In the genomic region with DNA sequence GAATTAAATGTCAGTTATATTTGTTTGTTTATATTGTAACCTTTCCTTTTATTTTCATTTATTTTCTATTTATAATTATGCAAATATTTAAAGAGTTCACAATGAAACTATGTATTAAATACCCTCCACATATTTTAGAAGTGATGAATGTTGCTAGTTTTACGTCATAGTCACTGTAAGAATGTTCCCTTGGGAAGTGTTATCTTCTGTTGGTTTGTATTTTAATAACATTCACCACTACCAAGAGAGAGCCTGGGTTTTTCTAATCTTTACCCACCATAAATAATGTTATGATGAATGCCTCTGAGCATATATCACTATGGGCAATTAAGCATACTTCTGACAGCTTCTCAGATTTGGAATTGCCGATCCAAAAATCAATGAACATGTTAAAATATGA, we compare ENCODE assay signal across 21 cellular contexts.
DNase-seq lines count a peak whose midpoint lies in the region; ATAC-seq, FAIRE-seq and TF ChIP-seq lines count a peak whose summit lies in the region.
"Had no signal": no experiment of that assay in that cellular context is flagged by ENCODE, and none has a peak within 500 bp of the region (broad histone marks: within the 10 kb centered on the region; RNA-seq: fewer than 3 reads in every experiment).

No MANE protein-coding gene starts in this region.

- H3K36me3 Mint-ChIP-seq in astrocyte (ENCODE audit: low read depth, unreplicated experiment) (no peaks in the 10 kb centered on the region), WTC11 (no peaks in the 10 kb centered on the region)
- H3K36me3 Mint-ChIP-seq: activated naive CD8-positive, alpha-beta T cell treated with anti-CD3 and anti-CD28 coated beads, Interleukin-2, amount 10 ng/mL, durations not matched to agents 7 days and 5 days; type B pancreatic cell had no signal

- H3K9me3 ChIP-seq in astrocyte (ENCODE audit: insufficient read depth, low read depth, low read length) = no peaks in the 10 kb centered on the region
- H3K9me3 ChIP-seq: mucosa of descending colon had no signal

- H3K27ac Mint-ChIP-seq in astrocyte (ENCODE audit: unreplicated experiment) (no peak overlapping the region), WTC11 (no peak overlapping the region)
- H3K27ac Mint-ChIP-seq: activated B cell treated with CpG ODN at 0.5 μM for 24 hours; activated naive CD8-positive, alpha-beta T cell treated with anti-CD3 and anti-CD28 coated beads, Interleukin-2, amount 10 ng/mL, durations not matched to agents 7 days and 5 days; endodermal cell; T-helper 17 cell; type B pancreatic cell had no signal

- H3K36me3 ChIP-seq in astrocyte (ENCODE audit: insufficient read depth, low read length) = no peaks in the 10 kb centered on the region

- no peaks in the 10 kb centered on the region for H3K4me1 ChIP-seq in astrocyte (ENCODE audit: insufficient read depth, low read length)
- H3K4me1 ChIP-seq: foreskin keratinocyte had no signal

- H3K4me1 Mint-ChIP-seq in astrocyte (ENCODE audit: low read depth, unreplicated experiment) = no peaks in the 10 kb centered on the region
- peaks cover 49% of the 10 kb centered on the region for H3K4me1 Mint-ChIP-seq in WTC11
- H3K4me1 Mint-ChIP-seq: activated B cell treated with CpG ODN at 0.5 μM for 24 hours; activated naive CD8-positive, alpha-beta T cell treated with anti-CD3 and anti-CD28 coated beads, Interleukin-2, amount 10 ng/mL, durations not matched to agents 7 days and 5 days had no signal

- CTCF ChIA-PET in WTC11 (lab: Charles Lee) = no interaction called here

- H3K27me3 Mint-ChIP-seq in astrocyte (ENCODE audit: low read depth, unreplicated experiment) (peaks cover 19% of the 10 kb centered on the region), WTC11 (ENCODE audit: low read depth) (peaks cover 8% of the 10 kb centered on the region)

- ATAC-seq in WTC11 = no peak
- ATAC-seq: foreskin keratinocyte; left lobe of liver; mucosa of descending colon; stimulated activated naive CD8-positive, alpha-beta T cell treated with anti-CD3 and anti-CD28 coated beads, Interleukin-15, Interleukin-2, amounts not matched to agents 100 U/mL and 50 U/mL, for 24 hours; T-helper 17 cell had no signal

- POLR2A ChIA-PET in WTC11 (lab: Charles Lee) = no interaction called here

- peaks cover 21% of the 10 kb centered on the region for H3K27me3 ChIP-seq in astrocyte (ENCODE audit: insufficient read depth, low read length)

- no peaks in the 10 kb centered on the region for H3K9me3 Mint-ChIP-seq in astrocyte (ENCODE audit: unreplicated experiment)
- H3K9me3 Mint-ChIP-seq in WTC11 = no peaks in the 10 kb centered on the region
- H3K9me3 Mint-ChIP-seq: activated B cell treated with CpG ODN at 0.5 μM for 24 hours; activated naive CD8-positive, alpha-beta T cell treated with anti-CD3 and anti-CD28 coated beads, Interleukin-2, amount 10 ng/mL, durations not matched to agents 7 days and 5 days; endodermal cell had no signal

- no peak overlapping the region for H3K9ac ChIP-seq in astrocyte (ENCODE audit: low read length)
- H3K9ac ChIP-seq: KMS-11 had no signal

- H4K20me1 ChIP-seq in astrocyte (ENCODE audit: insufficient read depth, low read length) = no peaks in the 10 kb centered on the region

- TF ChIP-seq CTCF in astrocyte (IDR thresholded peaks at IDR 0.05; ENCODE audit: insufficient read depth, low read depth, low read length) = no peak
- no peak for TF ChIP-seq CTCF in fibroblast of villous mesenchyme (IDR thresholded peaks at IDR 0.05; ENCODE audit: insufficient read depth, low read depth, low read length)
- TF ChIP-seq CTCF in WTC11 (IDR thresholded peaks at IDR 0.05) = no peak

- no peak overlapping the region for H3K4me3 Mint-ChIP-seq in astrocyte (ENCODE audit: unreplicated experiment)
- no peak overlapping the region for H3K4me3 Mint-ChIP-seq in WTC11
- H3K4me3 Mint-ChIP-seq: activated B cell treated with CpG ODN at 0.5 μM for 24 hours; activated naive CD8-positive, alpha-beta T cell treated with anti-CD3 and anti-CD28 coated beads, Interleukin-2, amount 10 ng/mL, durations not matched to agents 7 days and 5 days; endodermal cell; T-helper 17 cell; type B pancreatic cell had no signal

- H3K4me3 ChIP-seq in astrocyte (ENCODE audit: insufficient read depth, low read depth, low read length) = no peak overlapping the region
- H3K4me3 ChIP-seq in fibroblast of villous mesenchyme (ENCODE audit: low read depth, low read length) = no peak overlapping the region
- H3K4me3 ChIP-seq: mucosa of descending colon had no signal

- no peak overlapping the region for H3K4me2 ChIP-seq in astrocyte (ENCODE audit: low read length)
- H3K4me2 ChIP-seq: KMS-11 had no signal

- FAIRE-seq in astrocyte (lab: Jason Lieb, UNC) = no peak

- H3K27ac ChIP-seq in astrocyte (ENCODE audit: low read depth, low read length) = no peak overlapping the region
- H3K27ac ChIP-seq: foreskin keratinocyte, KMS-11 had no signal

- H2AFZ ChIP-seq in astrocyte (ENCODE audit: low read depth, low read length) = no peak overlapping the region

- H3K79me2 ChIP-seq in astrocyte (ENCODE audit: insufficient read depth, low read length) = no peaks in the 10 kb centered on the region

- DNase-seq in A172 (ENCODE audit: low spot score) (peak; percentile 13), EH (ENCODE audit: low read depth) (peak; percentile 74), astrocyte (ENCODE audit: low read depth) (peak; percentile 68), fibroblast of villous mesenchyme (ENCODE audit: low read depth) (peak; percentile 95), WTC11 (ENCODE audit: low spot score) (no peak), DMS53 treated with DMSO at 0.1 percent for 48 hours (lab: John Stamatoyannopoulos, UW; ENCODE audit: unreplicated experiment) (no peak), COLO829 (ENCODE audit: low spot score) (no peak), HK-2 (ENCODE audit: unreplicated experiment) (no peak)
- DNase-seq: activated B cell treated with CpG ODN at 0.5 μM for 24 hours; activated naive CD8-positive, alpha-beta T cell treated with anti-CD3 and anti-CD28 coated beads, Interleukin-2, amount 10 ng/mL, durations not matched to agents 7 days and 5 days; endodermal cell; mucosa of descending colon; NCI-H1092 treated with DMSO at 0.1 percent for 48 hours; NCI-H2081 treated with DMSO at 0.1 percent for 48 hours; NCI-H524; stimulated activated naive CD8-positive, alpha-beta T cell treated with anti-CD3 and anti-CD28 coated beads, Interleukin-15, Interleukin-2, amounts not matched to agents 100 U/mL and 50 U/mL, for 24 hours; T-helper 17 cell had no signal

TF ChIP-seq in WTC11, 78 proteins besides CTCF, POLR2A, EP300 and RAD21 (continues in another document):
- TF ChIP-seq, protein P1, sequence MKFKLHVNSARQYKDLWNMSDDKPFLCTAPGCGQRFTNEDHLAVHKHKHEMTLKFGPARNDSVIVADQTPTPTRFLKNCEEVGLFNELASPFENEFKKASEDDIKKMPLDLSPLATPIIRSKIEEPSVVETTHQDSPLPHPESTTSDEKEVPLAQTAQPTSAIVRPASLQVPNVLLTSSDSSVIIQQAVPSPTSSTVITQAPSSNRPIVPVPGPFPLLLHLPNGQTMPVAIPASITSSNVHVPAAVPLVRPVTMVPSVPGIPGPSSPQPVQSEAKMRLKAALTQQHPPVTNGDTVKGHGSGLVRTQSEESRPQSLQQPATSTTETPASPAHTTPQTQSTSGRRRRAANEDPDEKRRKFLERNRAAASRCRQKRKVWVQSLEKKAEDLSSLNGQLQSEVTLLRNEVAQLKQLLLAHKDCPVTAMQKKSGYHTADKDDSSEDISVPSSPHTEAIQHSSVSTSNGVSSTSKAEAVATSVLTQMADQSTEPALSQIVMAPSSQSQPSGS (CRISPR knock-in tag; IDR thresholded peaks at IDR 0.05; ENCODE audit: borderline replicate concordance, low read depth) = no peak
- TF ChIP-seq ATF1 (CRISPR knock-in tag; IDR thresholded peaks at IDR 0.05) = no peak
- TF ChIP-seq, protein P2, sequence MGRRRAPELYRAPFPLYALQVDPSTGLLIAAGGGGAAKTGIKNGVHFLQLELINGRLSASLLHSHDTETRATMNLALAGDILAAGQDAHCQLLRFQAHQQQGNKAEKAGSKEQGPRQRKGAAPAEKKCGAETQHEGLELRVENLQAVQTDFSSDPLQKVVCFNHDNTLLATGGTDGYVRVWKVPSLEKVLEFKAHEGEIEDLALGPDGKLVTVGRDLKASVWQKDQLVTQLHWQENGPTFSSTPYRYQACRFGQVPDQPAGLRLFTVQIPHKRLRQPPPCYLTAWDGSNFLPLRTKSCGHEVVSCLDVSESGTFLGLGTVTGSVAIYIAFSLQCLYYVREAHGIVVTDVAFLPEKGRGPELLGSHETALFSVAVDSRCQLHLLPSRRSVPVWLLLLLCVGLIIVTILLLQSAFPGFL (CRISPR knock-in tag; IDR thresholded peaks at IDR 0.05; ENCODE audit: borderline replicate concordance) = no peak
- TF ChIP-seq, protein P3, sequence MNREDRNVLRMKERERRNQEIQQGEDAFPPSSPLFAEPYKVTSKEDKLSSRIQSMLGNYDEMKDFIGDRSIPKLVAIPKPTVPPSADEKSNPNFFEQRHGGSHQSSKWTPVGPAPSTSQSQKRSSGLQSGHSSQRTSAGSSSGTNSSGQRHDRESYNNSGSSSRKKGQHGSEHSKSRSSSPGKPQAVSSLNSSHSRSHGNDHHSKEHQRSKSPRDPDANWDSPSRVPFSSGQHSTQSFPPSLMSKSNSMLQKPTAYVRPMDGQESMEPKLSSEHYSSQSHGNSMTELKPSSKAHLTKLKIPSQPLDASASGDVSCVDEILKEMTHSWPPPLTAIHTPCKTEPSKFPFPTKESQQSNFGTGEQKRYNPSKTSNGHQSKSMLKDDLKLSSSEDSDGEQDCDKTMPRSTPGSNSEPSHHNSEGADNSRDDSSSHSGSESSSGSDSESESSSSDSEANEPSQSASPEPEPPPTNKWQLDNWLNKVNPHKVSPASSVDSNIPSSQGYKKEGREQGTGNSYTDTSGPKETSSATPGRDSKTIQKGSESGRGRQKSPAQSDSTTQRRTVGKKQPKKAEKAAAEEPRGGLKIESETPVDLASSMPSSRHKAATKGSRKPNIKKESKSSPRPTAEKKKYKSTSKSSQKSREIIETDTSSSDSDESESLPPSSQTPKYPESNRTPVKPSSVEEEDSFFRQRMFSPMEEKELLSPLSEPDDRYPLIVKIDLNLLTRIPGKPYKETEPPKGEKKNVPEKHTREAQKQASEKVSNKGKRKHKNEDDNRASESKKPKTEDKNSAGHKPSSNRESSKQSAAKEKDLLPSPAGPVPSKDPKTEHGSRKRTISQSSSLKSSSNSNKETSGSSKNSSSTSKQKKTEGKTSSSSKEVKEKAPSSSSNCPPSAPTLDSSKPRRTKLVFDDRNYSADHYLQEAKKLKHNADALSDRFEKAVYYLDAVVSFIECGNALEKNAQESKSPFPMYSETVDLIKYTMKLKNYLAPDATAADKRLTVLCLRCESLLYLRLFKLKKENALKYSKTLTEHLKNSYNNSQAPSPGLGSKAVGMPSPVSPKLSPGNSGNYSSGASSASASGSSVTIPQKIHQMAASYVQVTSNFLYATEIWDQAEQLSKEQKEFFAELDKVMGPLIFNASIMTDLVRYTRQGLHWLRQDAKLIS (CRISPR knock-in tag; IDR thresholded peaks at IDR 0.05; ENCODE audit: borderline replicate concordance) = no peak
- no peak for TF ChIP-seq ZNF219 (CRISPR knock-in tag; IDR thresholded peaks at IDR 0.05; ENCODE audit: borderline replicate concordance)

Comparison
In these comparisons a context has a peak if more than half of its experiments do, and no peak if none do; other contexts are left out.
1. DNase-seq: peak in A172 (single experiment), EH (single experiment), astrocyte (single experiment) and fibroblast of villous mesenchyme (single experiment); none in WTC11 (single experiment), DMS53 treated with DMSO at 0.1 percent for 48 hours (single experiment), COLO829 (single experiment) and HK-2 (single experiment).